Comparison of ENCODE assay signal across 26 cellular contexts in genomic region chr6:33809619-33810018, GRCh38. TPM values are rescaled to one million over a fixed set of nuclear protein-coding genes. Genes with fewer than 3 reads are reported as not detected.
DNase-seq lines count a peak whose midpoint lies in the region; ATAC-seq lines count a peak whose summit lies in the region.
"Had no signal": no experiment of that assay in that cellular context is flagged by ENCODE, and none has a peak within 500 bp of the region (broad histone marks: within the 10 kb centered on the region; RNA-seq: fewer than 3 reads in every experiment).

No MANE protein-coding gene starts in this region.

- H3K4me1 ChIP-seq in HUES6 (ENCODE audit: control insufficient read depth, insufficient read depth, low read length), result peaks cover 60% of the 10 kb centered on the region
- no peaks in the 10 kb centered on the region for H3K4me1 ChIP-seq in mesendoderm (ENCODE audit: control insufficient read depth, low read depth, low read length)
- H3K4me1 ChIP-seq: breast epithelium, right lobe of liver, upper lobe of left lung had no signal

- H2BK5ac ChIP-seq in mesendoderm (ENCODE audit: low read length), result no peak overlapping the region

- H3K4me3 ChIP-seq in HUES6 (ENCODE audit: low read depth, low read length) (no peak overlapping the region), mesendoderm (ENCODE audit: low read length) (no peak overlapping the region)
- H3K4me3 ChIP-seq: breast epithelium, K562, right lobe of liver, SK-N-MC, upper lobe of left lung had no signal

- H3K79me1 ChIP-seq in mesendoderm (ENCODE audit: low read length), result no peaks in the 10 kb centered on the region

- H2BK15ac ChIP-seq in mesendoderm (replicated peaks; ENCODE audit: low read depth), result no peak overlapping the region

- no peak overlapping the region for H3K56ac ChIP-seq in mesendoderm (ENCODE audit: low read length)

- no peak overlapping the region for H2BK120ac ChIP-seq in mesendoderm (ENCODE audit: low read depth, low read length)

- WGBS in mesendoderm (ENCODE audit: extremely low coverage, insufficient coverage, low lambda C conversion rate), result no CpG with 5 or more reads among the region's 4 CpGs

- H3K27ac ChIP-seq in HUES6 (ENCODE audit: low read depth, low read length) (peak overlapping the region; percentile 87), mesendoderm (ENCODE audit: low read depth, low read length) (peak overlapping the region; percentile 6)
- H3K27ac ChIP-seq: breast epithelium, epithelial cell of prostate, right lobe of liver, SK-N-MC, upper lobe of left lung had no signal

- ATAC-seq in GM19452 (IDR thresholded peaks at IDR 0.05; ENCODE audit: unreplicated experiment), result no peak
- ATAC-seq in GM19035 (IDR thresholded peaks at IDR 0.05; ENCODE audit: unreplicated experiment), result no peak
- ATAC-seq: activated CD4-positive, CD25-positive, alpha-beta regulatory T cell treated with anti-CD3 and anti-CD28 coated beads, Interleukin-2, amount 50 U/mL, for 24 hours; K562; right lobe of liver; stimulated activated memory B cell treated with anti-CD40 and anti-IgM and Interleukin-4, amounts not matched to agents 10 μg/mL and 1 μg/mL and 100 μg/mL, for 72 hours had no signal

- no peak overlapping the region for H3K4ac ChIP-seq in mesendoderm (ENCODE audit: low read depth, low read length)

- no peak overlapping the region for H2AK5ac ChIP-seq in mesendoderm (ENCODE audit: low read length)

- H3K27me3 ChIP-seq in HUES6 (ENCODE audit: control insufficient read depth, insufficient read depth, low read length) (peaks cover 3% of the 10 kb centered on the region; the same call in 1 of the 2 replicates), mesendoderm (ENCODE audit: insufficient read depth, low read length, poor library complexity) (no peaks in the 10 kb centered on the region)
- H3K27me3 ChIP-seq: right lobe of liver had no signal

- H4K5ac ChIP-seq in mesendoderm (ENCODE audit: low read length), result no peak overlapping the region

- no peak overlapping the region for H3K18ac ChIP-seq in mesendoderm (ENCODE audit: low read length)

- no peak overlapping the region for H4K8ac ChIP-seq in mesendoderm (ENCODE audit: low read depth, low read length)

- H3K9ac ChIP-seq in HUES6 (ENCODE audit: low read length), result peak overlapping the region; percentile 70
- H3K9ac ChIP-seq in mesendoderm (ENCODE audit: low read length), result no peak overlapping the region

- peak; percentile 58 for DNase-seq in DMS 273 treated with DMSO at 0.1 percent for 48 hours (lab: John Stamatoyannopoulos, UW)
- DNase-seq in RPMI8226, result peak; percentile 27
- no peak for DNase-seq in mesendoderm
- no peak for DNase-seq in DMS153 treated with DMSO at 0.1 percent for 48 hours (lab: John Stamatoyannopoulos, UW; ENCODE audit: unreplicated experiment)
- DNase-seq: activated CD4-positive, alpha-beta T cell treated with anti-CD3 and anti-CD28 coated beads, Interleukin-2, amount 50 U/mL, for 48 hours; activated naive CD4-positive, alpha-beta T cell treated with anti-CD3 and anti-CD28 coated beads, Interleukin-2, amount 10 ng/mL, durations not matched to agents 7 days and 5 days; amniotic stem cell; C1 segment of cervical spinal cord; COR-L47; effector CD8-positive, alpha-beta T cell; GOT3; NCI-H510A; right lobe of liver; stimulated activated CD4-positive, alpha-beta T cell treated with anti-CD3 and anti-CD28 coated beads, Interleukin-4, amount 100 ng/mL, for 4 hours; substantia nigra; upper lobe of left lung had no signal

- H3K9me3 ChIP-seq in HUES6 (ENCODE audit: control insufficient read depth, insufficient read depth, low read depth, low read length), result no peaks in the 10 kb centered on the region
- H3K9me3 ChIP-seq: breast epithelium, right lobe of liver, upper lobe of left lung had no signal

- no peaks in the 10 kb centered on the region for H3K36me3 ChIP-seq in HUES6 (ENCODE audit: control insufficient read depth, insufficient read depth, low read length)
- H3K36me3 ChIP-seq in mesendoderm (ENCODE audit: control insufficient read depth, insufficient read depth, low read length), result no peaks in the 10 kb centered on the region
- H3K36me3 ChIP-seq: breast epithelium, right lobe of liver, upper lobe of left lung had no signal

- no peaks in the 10 kb centered on the region for H3K79me2 ChIP-seq in mesendoderm (ENCODE audit: control insufficient read depth, insufficient read depth, low read length)

- H3K23ac ChIP-seq in mesendoderm (ENCODE audit: low read length), result no peak overlapping the region

- H3K4me2 ChIP-seq in mesendoderm (ENCODE audit: low read length), result no peak overlapping the region

RNA-seq across cellular contexts. Expression of gene MLN, which starts 5.8 kb away (rescaled TPM):
- not detected for polyA plus RNA-seq in mesendoderm (2013, experiment 1 of 2)
- polyA plus RNA-seq in mesendoderm (2013, experiment 2 of 2), result not detected
- polyA plus RNA-seq: K562, neural cell had no signal

RNA-seq across cellular contexts. Expression of gene LEMD2, which starts 20.7 kb away (rescaled TPM):
- polyA plus RNA-seq in mesendoderm (2013, experiment 1 of 2), result 23.7 TPM
- 22.2 TPM for polyA plus RNA-seq in mesendoderm (2013, experiment 2 of 2)

Comparison
In these comparisons a context has a peak if more than half of its experiments do, and no peak if none do; other contexts are left out.
1. DNase-seq: peak in DMS 273 treated with DMSO at 0.1 percent for 48 hours (single experiment) and RPMI8226 (single experiment); none in mesendoderm (single experiment) and DMS153 treated with DMSO at 0.1 percent for 48 hours (single experiment).